Comparison of ENCODE assay signal across 10 cellular contexts in the genomic region with DNA sequence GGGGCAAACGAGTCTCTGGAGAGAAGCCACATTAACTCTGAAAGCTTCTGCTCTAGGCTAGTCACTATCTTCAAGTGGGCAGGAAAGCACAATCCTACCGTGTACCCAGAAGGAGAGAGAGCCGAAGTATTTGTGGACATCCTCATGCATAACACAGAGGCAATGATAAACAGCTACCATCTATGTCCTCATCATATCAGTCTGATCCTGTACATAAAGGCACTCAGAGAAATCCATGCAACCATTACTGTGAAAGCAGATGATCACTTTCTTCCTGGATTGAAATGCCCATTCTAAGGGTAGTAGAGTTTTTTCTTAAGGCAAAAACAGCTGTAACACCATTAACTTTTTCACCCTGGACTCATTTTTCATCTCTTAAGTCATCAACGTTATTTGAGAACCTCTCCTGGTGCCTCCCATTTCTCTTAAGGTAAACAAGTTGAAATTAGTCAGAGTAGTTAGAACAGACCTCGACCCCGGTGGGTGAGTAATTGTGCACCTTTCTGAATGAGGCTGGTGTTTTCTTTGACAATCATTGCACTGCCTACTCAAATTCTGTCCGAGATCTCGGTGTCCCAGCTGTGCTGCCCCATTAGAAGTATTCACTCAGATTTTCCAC.
DNase-seq lines count a peak whose midpoint lies in the region; ATAC-seq and TF ChIP-seq lines count a peak whose summit lies in the region.
"Had no signal": no experiment of that assay in that cellular context is flagged by ENCODE, and none has a peak within 500 bp of the region (broad histone marks: within the 10 kb centered on the region; RNA-seq: fewer than 3 reads in every experiment).

No MANE protein-coding gene starts in this region.

- H3K4me1 ChIP-seq in sigmoid colon: peaks cover 0 to 10% (median 4%) of the 10 kb centered on the region in 4 donors

- peak overlapping the region; percentile 93 for H3K27ac Mint-ChIP-seq in activated T-helper 17 cell treated with anti-CD3 and anti-CD28 coated beads, Interleukin-2, amount 50 U/mL, for 72 hours

- DNase-seq in DMS53 (lab: John Stamatoyannopoulos, UW) (peak; percentile 2), DMS53 treated with DMSO at 0.1 percent for 48 hours (lab: John Stamatoyannopoulos, UW; ENCODE audit: unreplicated experiment) (no peak), caudate nucleus (lab: John Stamatoyannopoulos, UW) (no peak), NCI-H1092 (lab: John Stamatoyannopoulos, UW) (no peak), sigmoid colon (no peak)
- peak; percentile 43 to 63 for DNase-seq in stimulated activated CD4-positive, alpha-beta T cell treated with anti-CD3 and anti-CD28 coated beads, Interleukin-2, amount 100 ng/mL, for 48 hours
- DNase-seq: H7 had no signal

- no peaks in the 10 kb centered on the region for H3K9me3 Mint-ChIP-seq in activated T-helper 17 cell treated with anti-CD3 and anti-CD28 coated beads, Interleukin-2, amount 50 U/mL, for 72 hours

- H3K9me3 ChIP-seq in sigmoid colon: no peaks in the 10 kb centered on the region

- ATAC-seq in HG03039 (IDR thresholded peaks at IDR 0.05; ENCODE audit: unreplicated experiment): peak; percentile 68
- peak; percentile 99 for ATAC-seq in activated T-helper 17 cell treated with anti-CD3 and anti-CD28 coated beads, Interleukin-2, amount 50 U/mL, for 72 hours (replicated peaks)

- TF ChIP-seq CTCF in sigmoid colon (IDR thresholded peaks at IDR 0.05): no peak

- H3K4me3 ChIP-seq in sigmoid colon: no peak overlapping the region

- intact Hi-C loops in sigmoid colon (cut with DNase I): no loop called here

- H3K4me1 Mint-ChIP-seq in activated T-helper 17 cell treated with anti-CD3 and anti-CD28 coated beads, Interleukin-2, amount 50 U/mL, for 72 hours: peaks cover 13% of the 10 kb centered on the region

- H3K27ac ChIP-seq in caudate nucleus (ENCODE audit: low read depth, low read length) (no peak overlapping the region), sigmoid colon (no peak overlapping the region)
- H3K27ac ChIP-seq: 22Rv1 had no signal

- no peaks in the 10 kb centered on the region for H3K36me3 ChIP-seq in sigmoid colon

- 69 to 78% methylated on average over 8 of the region's 8 CpGs for WGBS in sigmoid colon, 2 donors

- H3K36me3 Mint-ChIP-seq in activated T-helper 17 cell treated with anti-CD3 and anti-CD28 coated beads, Interleukin-2, amount 50 U/mL, for 72 hours (ENCODE audit: low read depth): no peaks in the 10 kb centered on the region

- peak overlapping the region; percentile 59 for H3K4me3 Mint-ChIP-seq in activated T-helper 17 cell treated with anti-CD3 and anti-CD28 coated beads, Interleukin-2, amount 50 U/mL, for 72 hours

- TF ChIP-seq EP300 in sigmoid colon (IDR thresholded peaks at IDR 0.05): no peak

- no peaks in the 10 kb centered on the region for H3K27me3 Mint-ChIP-seq in activated T-helper 17 cell treated with anti-CD3 and anti-CD28 coated beads, Interleukin-2, amount 50 U/mL, for 72 hours

- no peaks in the 10 kb centered on the region for H3K27me3 ChIP-seq in sigmoid colon

- no peak for TF ChIP-seq POLR2A in sigmoid colon (IDR thresholded peaks at IDR 0.05)

Comparison
In these comparisons a context has a peak if more than half of its experiments do, and no peak if none do; other contexts are left out.
1. DNase-seq: peak in DMS53 (single experiment) and stimulated activated CD4-positive, alpha-beta T cell treated with anti-CD3 and anti-CD28 coated beads, Interleukin-2, amount 100 ng/mL, for 48 hours (2 of 2); none in DMS53 treated with DMSO at 0.1 percent for 48 hours (single experiment), caudate nucleus (0 of 61), NCI-H1092 (single experiment) and sigmoid colon (single experiment).